28 cellular contexts compared by ENCODE assay signal in genomic region chr9:108855888-108856287, GRCh38. TPM values are rescaled to one million over a fixed set of nuclear protein-coding genes. Genes with fewer than 3 reads are reported as not detected.
"Had no signal": no experiment of that assay in that cellular context is flagged by ENCODE, and none has a peak within 500 bp of the region (broad histone marks: within the 10 kb centered on the region; RNA-seq: fewer than 3 reads in every experiment).

Gene ACTL7B, minus strand, starts transcription at chr9:108855986. Its CDS starts 56 bp downstream, at chr9:108855930.

- H3K9me3 ChIP-seq: ovary, psoas muscle, tibial artery had no signal

- H3K4me1 ChIP-seq: psoas muscle, tibial artery had no signal

- H3K27me3 ChIP-seq: dorsolateral prefrontal cortex, ovary, tibial artery had no signal

- H3K4me1 Mint-ChIP-seq: memory B cell, neural crest cell had no signal

- H3K36me3 Mint-ChIP-seq: memory B cell; naive B cell; natural killer cell treated with Interleukin-12 subunit alpha and Interleukin-12 subunit beta and Interleukin-15 and Interleukin-18, amount 100 ng/mL, for 72 hours; type B pancreatic cell had no signal

- H3K4me3 Mint-ChIP-seq: memory B cell; naive B cell; natural killer cell treated with Interleukin-12 subunit alpha and Interleukin-12 subunit beta and Interleukin-15 and Interleukin-18, amount 100 ng/mL, for 72 hours; neural crest cell; stimulated activated naive CD8-positive, alpha-beta T cell treated with anti-CD3 and anti-CD28 coated beads, Interleukin-15, amount 100 ng/mL, for 72 hours; type B pancreatic cell had no signal

- H3K27me3 Mint-ChIP-seq: stimulated activated naive CD8-positive, alpha-beta T cell treated with anti-CD3 and anti-CD28 coated beads, Interleukin-15, amount 100 ng/mL, for 72 hours had no signal

- H3K36me3 ChIP-seq: ovary, tibial artery had no signal

- H3K4me3 ChIP-seq: dorsolateral prefrontal cortex, lung, ovary, psoas muscle, smooth muscle cell, tibial artery had no signal

- H3K4me2 ChIP-seq: smooth muscle cell had no signal

- ATAC-seq: natural killer cell treated with Interleukin-12 subunit alpha and Interleukin-12 subunit beta and Interleukin-15 and Interleukin-18, amount 100 ng/mL, for 72 hours; psoas muscle; stimulated activated naive CD8-positive, alpha-beta T cell treated with anti-CD3 and anti-CD28 coated beads, Interleukin-15, amount 100 ng/mL, for 72 hours had no signal

- H3K9me3 Mint-ChIP-seq: natural killer cell treated with Interleukin-12 subunit alpha and Interleukin-12 subunit beta and Interleukin-15 and Interleukin-18, amount 100 ng/mL, for 72 hours; neural crest cell; stimulated activated naive CD8-positive, alpha-beta T cell treated with anti-CD3 and anti-CD28 coated beads, Interleukin-15, amount 100 ng/mL, for 72 hours had no signal

- DNase-seq: dorsolateral prefrontal cortex; effector CD4-positive, alpha-beta T cell; naive B cell; ovary; psoas muscle; stimulated activated CD4-positive, alpha-beta T cell treated with anti-CD3 and anti-CD28 coated beads, Interleukin-12 subunit alpha, Interleukin-12 subunit beta, amount 100 ng/mL, for 4 hours; stimulated activated CD4-positive, alpha-beta T cell treated with anti-CD3 and anti-CD28 coated beads, Interleukin-1b, Interleukin-23, amount 100 ng/mL, for 48 hours; stimulated activated CD4-positive, alpha-beta T cell treated with anti-CD3 and anti-CD28 coated beads, Interleukin-4, amount 100 ng/mL, for 1 hour; stimulated activated CD8-positive, alpha-beta memory T cell treated with anti-CD3 and anti-CD28 coated beads, Interleukin-4, amount 100 ng/mL, for 48 hours; stimulated activated naive CD4-positive, alpha-beta T cell; stimulated activated naive CD8-positive, alpha-beta T cell treated with anti-CD3 and anti-CD28 coated beads, Interleukin-15, amount 100 ng/mL, for 72 hours; tibial artery had no signal

- FAIRE-seq: colon, frontal cortex, keratinocyte had no signal

- H3K27ac ChIP-seq: dorsolateral prefrontal cortex, ovary, psoas muscle, tibial artery had no signal

RNA-seq across cellular contexts. Expression of gene ACTL7B, which starts in this region (rescaled TPM):
- total RNA-seq: cerebellum; fibroblast of villous mesenchyme; frontal cortex; lung; natural killer cell treated with Interleukin-12 subunit alpha and Interleukin-12 subunit beta and Interleukin-15 and Interleukin-18, amount 100 ng/mL, for 72 hours; neural crest cell; psoas muscle; renal cortical epithelial cell; right cardiac atrium; smooth muscle cell; temporal lobe; urinary bladder had no signal
- polyA plus RNA-seq: keratinocyte, liver, lung, psoas muscle, right cardiac atrium, smooth muscle cell, urinary bladder had no signal
